20 cellular contexts compared by ENCODE assay signal in genomic region chr7:13115829-13116228, GRCh38.
DNase-seq lines count a peak whose midpoint lies in the region; ATAC-seq, FAIRE-seq and TF ChIP-seq lines count a peak whose summit lies in the region.
"Had no signal": no experiment of that assay in that cellular context is flagged by ENCODE, and none has a peak within 500 bp of the region (broad histone marks: within the 10 kb centered on the region; RNA-seq: fewer than 3 reads in every experiment).

No MANE protein-coding gene starts in this region.

- in situ Hi-C loops in HepG2 (cut with HindIII; ENCODE audit: extremely low pct_ligation_motif_present, low pct_unique_long_range_greater_than_20kb) (loop anchor here (25.0 kb wide), 1 partner anchor 429 kb away; the partner anchor contains the start of gene ARL4A), HAP-1 (cut with MboI; ENCODE audit: low sequenced_read_pairs) (no loop called here)

- H3K9me3 ChIP-seq in HepG2 (ENCODE audit: low read length) (no peaks in the 10 kb centered on the region), right lobe of liver (no peaks in the 10 kb centered on the region), astrocyte (ENCODE audit: insufficient read depth, low read depth, low read length) (no peaks in the 10 kb centered on the region), neural progenitor cell (ENCODE audit: low read depth) (no peaks in the 10 kb centered on the region), HAP-1 (no peaks in the 10 kb centered on the region)
- H3K9me3 ChIP-seq: BE2C had no signal

- H3K9me3 Mint-ChIP-seq in astrocyte (ENCODE audit: unreplicated experiment) (no peaks in the 10 kb centered on the region), neural progenitor cell (peaks cover 26% of the 10 kb centered on the region)
- H3K9me3 Mint-ChIP-seq: CD4-positive, alpha-beta T cell had no signal

- H2AFZ ChIP-seq in HepG2 (ENCODE audit: low read length) = no peak overlapping the region
- no peak overlapping the region for H2AFZ ChIP-seq in astrocyte (ENCODE audit: low read depth, low read length)
- H2AFZ ChIP-seq in neural progenitor cell (replicated peaks) = no peak overlapping the region

- H3K9ac ChIP-seq in HepG2 (ENCODE audit: insufficient read depth, low read depth, low read length) = no peak overlapping the region
- H3K9ac ChIP-seq in astrocyte (ENCODE audit: low read length) = no peak overlapping the region
- no peak overlapping the region for H3K9ac ChIP-seq in neural progenitor cell

- peaks cover 10% of the 10 kb centered on the region; the same call in 1 of the 2 replicates for H3K4me1 ChIP-seq in HepG2 (ENCODE audit: insufficient read depth, low read length)
- no peaks in the 10 kb centered on the region for H3K4me1 ChIP-seq in right lobe of liver
- no peaks in the 10 kb centered on the region for H3K4me1 ChIP-seq in astrocyte (ENCODE audit: insufficient read depth, low read length)
- H3K4me1 ChIP-seq in neural progenitor cell = peaks cover 9% of the 10 kb centered on the region
- peaks cover 10% of the 10 kb centered on the region for H3K4me1 ChIP-seq in HAP-1
- H3K4me1 ChIP-seq: BE2C had no signal

- TF ChIP-seq EP300 in HepG2 (IDR thresholded peaks at IDR 0.05; ENCODE audit: low read depth in 2 of 2, low read length in 2 of 2) = no peak
- TF ChIP-seq EP300 in HepG2 (CRISPR knock-in tag; IDR thresholded peaks at IDR 0.05; ENCODE audit: borderline replicate concordance) = no peak

- POLR2A ChIA-PET in HepG2 (lab: Yijun Ruan, JAX) = interaction anchor here (1.9 kb wide), 1 partner anchor 98 kb away, joined by 5 read pairs; no protein-coding TSS in a partner anchor
- POLR2A ChIA-PET in HEK293T (lab: Yijun Ruan, JAX) = interaction anchor here (1.5 kb wide), 1 partner anchor 428 kb away, joined by 5 read pairs; the partner anchor contains the start of gene ARL4A

- H3K27me3 Mint-ChIP-seq in astrocyte (ENCODE audit: low read depth, unreplicated experiment) = no peaks in the 10 kb centered on the region
- H3K27me3 Mint-ChIP-seq in neural progenitor cell (ENCODE audit: insufficient read depth, low read depth) = no peaks in the 10 kb centered on the region

- no peak overlapping the region for H3K4me3 Mint-ChIP-seq in astrocyte (ENCODE audit: unreplicated experiment)
- no peak overlapping the region for H3K4me3 Mint-ChIP-seq in neural progenitor cell
- H3K4me3 Mint-ChIP-seq: CD4-positive, alpha-beta T cell; GM23338 had no signal

- FAIRE-seq in HepG2 (lab: Jason Lieb, UNC) (no peak), astrocyte (lab: Jason Lieb, UNC) (no peak)
- FAIRE-seq: GM12878, RCC 7860 had no signal

- H3K4me2 ChIP-seq in HepG2 (ENCODE audit: low read depth, low read length) (no peak overlapping the region), astrocyte (ENCODE audit: low read length) (no peak overlapping the region), neural progenitor cell (peak overlapping the region; percentile 15)

- intact Hi-C loops in HepG2 (cut with micrococcal nuclease; ENCODE audit: unreplicated experiment) = loop anchor here (2.0 to 10.0 kb wide), 3 partner anchors 99 to 591 kb away; no protein-coding TSS in a partner anchor
- intact Hi-C loops in right lobe of liver (cut with DNase I) = loop anchor here in 1 of 2 donors (10.0 kb wide), 1 partner anchor 431 kb away; the partner anchor contains the start of gene ARL4A

- no peak for DNase-seq in HepG2 (ENCODE audit: low spot score)
- DNase-seq in right lobe of liver = no peak
- DNase-seq in astrocyte (ENCODE audit: low read depth) = no peak
- DNase-seq in neural progenitor cell (ENCODE audit: low spot score) = no peak
- no peak for DNase-seq in HAP-1 (ENCODE audit: low spot score in 2 of 2)
- no peak for DNase-seq in HEK293T (ENCODE audit: extremely low spot score)
- no peak for DNase-seq in kidney tubule cell (ENCODE audit: low spot score)
- DNase-seq: BE2C; CD4-positive, alpha-beta T cell; DMS53; Karpas-422; NCI-H1417 treated with DMSO at 0.1 percent for 48 hours; NCI-H1930; NCI-H526 had no signal

- ATAC-seq in HepG2 (no peak), right lobe of liver (no peak), GM19328 (IDR thresholded peaks at IDR 0.05; ENCODE audit: unreplicated experiment) (no peak)
- ATAC-seq: GM12878, Right ventricle myocardium inferior had no signal

- CTCF ChIA-PET in HepG2 (lab: Yijun Ruan, JAX; ENCODE audit: low intra/inter-chr PET ratio, low total read pairs) (no interaction called here), HEK293T (lab: Yijun Ruan, JAX) (no interaction called here)

- H3K27ac ChIP-seq in HepG2 (ENCODE audit: extremely low read length, insufficient read depth, low read length) (no peak overlapping the region), right lobe of liver (no peak overlapping the region), astrocyte (ENCODE audit: low read depth, low read length) (no peak overlapping the region), neural progenitor cell (no peak overlapping the region)
- H3K27ac ChIP-seq: 22Rv1 had no signal

- H3F3A ChIP-seq in neural progenitor cell (ENCODE audit: low read depth) = peaks cover 6% of the 10 kb centered on the region

- TF ChIP-seq CTCF in HepG2 (CRISPR knock-in tag; IDR thresholded peaks at IDR 0.05) = no peak
- no peak for TF ChIP-seq CTCF in right lobe of liver (IDR thresholded peaks at IDR 0.05)
- no peak for TF ChIP-seq CTCF in astrocyte (IDR thresholded peaks at IDR 0.05; ENCODE audit: insufficient read depth, low read depth, low read length)
- no peak for TF ChIP-seq CTCF in neural progenitor cell (IDR thresholded peaks at IDR 0.05)

- no peak overlapping the region for H3K4me3 ChIP-seq in HepG2 (replicated peaks in 1 of 3; ENCODE audit: insufficient read depth in 1 of 3, low read depth in 2 of 3, low read length in 3 of 3)
- H3K4me3 ChIP-seq in right lobe of liver = no peak overlapping the region
- no peak overlapping the region for H3K4me3 ChIP-seq in astrocyte (ENCODE audit: insufficient read depth, low read depth, low read length)
- no peak overlapping the region for H3K4me3 ChIP-seq in neural progenitor cell
- H3K4me3 ChIP-seq in HAP-1 = no peak overlapping the region
- H3K4me3 ChIP-seq: GM12878, GM23338 had no signal

- H4K20me1 ChIP-seq in HepG2 (ENCODE audit: insufficient read depth, low read length) = no peaks in the 10 kb centered on the region
- H4K20me1 ChIP-seq in astrocyte (ENCODE audit: insufficient read depth, low read length) = no peaks in the 10 kb centered on the region
- no peaks in the 10 kb centered on the region for H4K20me1 ChIP-seq in neural progenitor cell (ENCODE audit: low read depth)

- no peaks in the 10 kb centered on the region for H3K36me3 ChIP-seq in HepG2 (replicated peaks in 1 of 2; ENCODE audit: control insufficient read depth in 1 of 2, insufficient read depth in 2 of 2, low read length in 2 of 2)
- H3K36me3 ChIP-seq in right lobe of liver = no peaks in the 10 kb centered on the region
- no peaks in the 10 kb centered on the region for H3K36me3 ChIP-seq in astrocyte (ENCODE audit: insufficient read depth, low read length)
- H3K36me3 ChIP-seq in neural progenitor cell = no peaks in the 10 kb centered on the region
- no peaks in the 10 kb centered on the region for H3K36me3 ChIP-seq in HAP-1 (replicated peaks)
- H3K36me3 ChIP-seq: BE2C had no signal

- peaks cover 19% of the 10 kb centered on the region for H3K4me1 Mint-ChIP-seq in astrocyte (ENCODE audit: low read depth, unreplicated experiment)
- H3K4me1 Mint-ChIP-seq in neural progenitor cell = peaks cover 28% of the 10 kb centered on the region

- no peak for TF ChIP-seq POLR2A in HepG2 (IDR thresholded peaks at IDR 0.05; ENCODE audit: insufficient read depth in 1 of 2, low read depth in 2 of 2, low read length in 2 of 2)
- no peak for TF ChIP-seq POLR2A in right lobe of liver (IDR thresholded peaks at IDR 0.05)

- no TSS peak for BruUV-seq in HepG2 (replicated peaks; lab: Mats Ljungman, UMichigan)

- H3K79me2 ChIP-seq in HepG2 (ENCODE audit: insufficient read depth, low read length) (no peaks in the 10 kb centered on the region), astrocyte (ENCODE audit: insufficient read depth, low read length) (no peaks in the 10 kb centered on the region), neural progenitor cell (ENCODE audit: low read depth) (no peaks in the 10 kb centered on the region)

- H3K27me3 ChIP-seq in HepG2 (ENCODE audit: control insufficient read depth in 1 of 2, insufficient read depth in 2 of 2, low read length in 2 of 2) (no peaks in the 10 kb centered on the region), right lobe of liver (no peaks in the 10 kb centered on the region), astrocyte (ENCODE audit: insufficient read depth, low read length) (no peaks in the 10 kb centered on the region), neural progenitor cell (no peaks in the 10 kb centered on the region), HAP-1 (ENCODE audit: low read depth) (no peaks in the 10 kb centered on the region)
- H3K27me3 ChIP-seq: BE2C had no signal

- H3K27ac Mint-ChIP-seq in astrocyte (ENCODE audit: unreplicated experiment) = peak overlapping the region; percentile 72
- H3K27ac Mint-ChIP-seq in neural progenitor cell = peak overlapping the region; percentile 91
- H3K27ac Mint-ChIP-seq: CD4-positive, alpha-beta T cell had no signal

- H3K36me3 Mint-ChIP-seq in astrocyte (ENCODE audit: low read depth, unreplicated experiment) (no peaks in the 10 kb centered on the region), neural progenitor cell (peaks cover 4% of the 10 kb centered on the region)

- TF ChIP-seq RAD21 in HepG2 (CRISPR knock-in tag; IDR thresholded peaks at IDR 0.05) = no peak

TF ChIP-seq in HepG2, 621 proteins besides CTCF, POLR2A, EP300 and RAD21:
- TF ChIP-seq MAFK (conservative IDR thresholded peaks at IDR 0.05 in 1 of 2, IDR thresholded peaks at IDR 0.05 in 1 of 2; ENCODE audit: low read length in 2 of 2) (peak; percentile 61 to 75; a peak in 3 of 4 replicates), ZNF337 (CRISPR knock-in tag; IDR thresholded peaks at IDR 0.05; ENCODE audit: borderline replicate concordance, low read depth) (no peak), MAFF (IDR thresholded peaks at IDR 0.05; ENCODE audit: low read depth, low read length) (peak; percentile 62; the same call in 1 of the 2 replicates)

TF ChIP-seq in HEK293T, 16 proteins besides CTCF, POLR2A, EP300 and RAD21:
- no peak for TF ChIP-seq ELF4 (IDR thresholded peaks at IDR 0.05)
- no peak for TF ChIP-seq FOXK2 (IDR thresholded peaks at IDR 0.05)
- no peak for TF ChIP-seq SP1 (IDR thresholded peaks at IDR 0.05)
- TF ChIP-seq ARNT (IDR thresholded peaks at IDR 0.05) = no peak
- no peak for TF ChIP-seq HDGF (IDR thresholded peaks at IDR 0.05; ENCODE audit: borderline replicate concordance)
TF ChIP-seq in HEK293T: peak in this region for 0.
